9 cellular contexts compared by ENCODE assay signal in the genomic region with DNA sequence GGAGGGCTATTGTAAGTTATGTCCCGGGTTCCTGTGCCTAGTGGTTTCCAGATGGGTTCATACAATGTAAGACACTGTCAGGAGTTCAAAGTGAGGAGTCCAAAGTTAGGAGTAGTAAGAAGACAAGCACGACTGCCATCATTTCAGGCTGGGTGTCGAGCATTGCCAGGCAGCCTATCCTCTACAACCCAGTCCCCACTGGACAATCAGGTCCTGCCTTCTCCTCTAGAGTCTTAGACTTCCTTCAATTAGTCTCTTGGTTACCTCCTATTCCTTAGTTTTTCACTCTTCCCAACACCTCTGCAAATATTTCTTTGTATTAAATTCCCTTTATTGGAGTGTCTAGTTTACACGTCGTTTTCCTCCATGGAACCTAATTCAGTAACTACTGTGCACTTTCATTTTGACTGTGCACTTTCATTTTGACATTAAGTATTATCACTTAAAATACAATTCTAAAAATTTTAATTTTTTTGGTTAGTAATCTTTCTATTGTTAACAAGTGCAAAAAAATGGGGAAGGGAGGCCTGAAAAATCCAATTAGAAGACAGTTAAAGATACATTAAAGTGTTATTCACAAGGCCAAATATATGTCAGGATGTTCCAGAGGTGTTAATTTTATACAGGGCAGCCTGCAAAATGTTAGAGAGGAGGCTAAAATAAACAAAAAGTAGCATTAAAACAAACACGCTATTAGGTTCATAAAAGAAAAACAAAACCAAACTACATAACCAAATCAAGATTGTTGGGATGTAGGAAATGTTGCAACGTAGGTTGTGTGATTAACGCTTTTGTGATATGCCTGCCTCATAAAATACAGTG.
A peak's percentile ranks its signal among the peaks of the same experiment; 100 is the strongest.
DNase-seq lines count a peak whose midpoint lies in the region; ATAC-seq, FAIRE-seq and TF ChIP-seq lines count a peak whose summit lies in the region.
"Had no signal": no experiment of that assay in that cellular context is flagged by ENCODE, and none has a peak within 500 bp of the region (broad histone marks: within the 10 kb centered on the region; RNA-seq: fewer than 3 reads in every experiment).

No MANE protein-coding gene starts in this region.

- no peak for FAIRE-seq in RCC 7860 (lab: Jason Lieb, UNC)

- no peak overlapping the region for H3K4me3 Mint-ChIP-seq in HFFc6
- H3K4me3 Mint-ChIP-seq in activated naive CD8-positive, alpha-beta T cell treated with anti-CD3 and anti-CD28 coated beads for 36 hours, result no peak overlapping the region

- H3K27ac ChIP-seq in osteoblast (ENCODE audit: low read depth, low read length), result peak overlapping the region; percentile 24

- no peak overlapping the region for H2AFZ ChIP-seq in osteoblast (ENCODE audit: low read length)

- H3K36me3 Mint-ChIP-seq in HFFc6 (ENCODE audit: low read depth), result peaks cover 63% of the 10 kb centered on the region
- peaks cover 70% of the 10 kb centered on the region for H3K36me3 Mint-ChIP-seq in activated naive CD8-positive, alpha-beta T cell treated with anti-CD3 and anti-CD28 coated beads for 36 hours

- no peaks in the 10 kb centered on the region for H3K27me3 ChIP-seq in osteoblast (ENCODE audit: insufficient read depth, low read length)

- H3K4me3 ChIP-seq in osteoblast (ENCODE audit: insufficient read depth, low read length), result no peak overlapping the region

- H3K79me2 ChIP-seq in osteoblast (ENCODE audit: insufficient read depth, low read length), result peaks cover 15% of the 10 kb centered on the region

- peaks cover 20% of the 10 kb centered on the region for H3K4me1 Mint-ChIP-seq in HFFc6 (ENCODE audit: low read depth)
- H3K4me1 Mint-ChIP-seq in activated naive CD8-positive, alpha-beta T cell treated with anti-CD3 and anti-CD28 coated beads for 36 hours, result peaks cover 33% of the 10 kb centered on the region

- H3K27ac Mint-ChIP-seq in HFFc6, result peak overlapping the region; percentile 19; the same call in 1 of the 2 replicates
- H3K27ac Mint-ChIP-seq in activated naive CD8-positive, alpha-beta T cell treated with anti-CD3 and anti-CD28 coated beads for 36 hours, result peak overlapping the region; percentile 75

- peaks cover 4% of the 10 kb centered on the region for H3K4me1 ChIP-seq in osteoblast (ENCODE audit: insufficient read depth, low read length)

- peaks cover 7% of the 10 kb centered on the region for H3K27me3 Mint-ChIP-seq in HFFc6 (ENCODE audit: insufficient read depth)
- H3K27me3 Mint-ChIP-seq in activated naive CD8-positive, alpha-beta T cell treated with anti-CD3 and anti-CD28 coated beads for 36 hours, result no peaks in the 10 kb centered on the region

- no peaks in the 10 kb centered on the region for H3K9me3 Mint-ChIP-seq in HFFc6
- H3K9me3 Mint-ChIP-seq in activated naive CD8-positive, alpha-beta T cell treated with anti-CD3 and anti-CD28 coated beads for 36 hours, result peaks cover 5% of the 10 kb centered on the region

- no peak for DNase-seq in HFFc6
- no peak for DNase-seq in activated naive CD8-positive, alpha-beta T cell treated with anti-CD3 and anti-CD28 coated beads for 36 hours
- DNase-seq in osteoblast (ENCODE audit: insufficient read length, low spot score, missing footprints), result no peak
- DNase-seq in stimulated activated CD4-positive, alpha-beta T cell treated with anti-CD3 and anti-CD28 coated beads, Interleukin-4, amount 100 ng/mL, for 1 hour, result no peak
- DNase-seq in NCI-H345 (lab: John Stamatoyannopoulos, UW), result no peak
- DNase-seq in RCC 7860 (ENCODE audit: low spot score), result no peak
- DNase-seq: activated gamma-delta T cell treated with Interleukin-2 at 50 U/mL for 16 hours had no signal

- H3K9me3 ChIP-seq in osteoblast (ENCODE audit: low read depth, low read length), result no peaks in the 10 kb centered on the region

- ATAC-seq in GM18498 (IDR thresholded peaks at IDR 0.05; ENCODE audit: unreplicated experiment) (peak; percentile 65), HG03342 (IDR thresholded peaks at IDR 0.05; ENCODE audit: unreplicated experiment) (no peak)

- H3K36me3 ChIP-seq in osteoblast (ENCODE audit: insufficient read depth, low read length), result peaks cover 74% of the 10 kb centered on the region

- no peaks in the 10 kb centered on the region for H4K20me1 ChIP-seq in osteoblast (ENCODE audit: insufficient read depth, low read length)

- TF ChIP-seq CTCF in HFFc6 (IDR thresholded peaks at IDR 0.05), result no peak
- no peak for TF ChIP-seq CTCF in osteoblast (IDR thresholded peaks at IDR 0.05; ENCODE audit: extremely low read depth, low read depth, low read length)

- no peak overlapping the region for H3K4me2 ChIP-seq in osteoblast (ENCODE audit: insufficient read depth, low read length)
